In genomic region chr10:112182808-112183328, GRCh38 we compare ENCODE assay signal across 8 cellular contexts. TPM values are rescaled to one million over a fixed set of nuclear protein-coding genes. Genes with fewer than 3 reads are reported as not detected.
DNase-seq lines count a peak whose midpoint lies in the region; ATAC-seq, FAIRE-seq and TF ChIP-seq lines count a peak whose summit lies in the region.

No MANE protein-coding gene starts in this region.

- H3K9me3 ChIP-seq in DND-41 (ENCODE audit: insufficient read depth, low read length, severe bottlenecking) = no peaks in the 10 kb centered on the region
- H3K9me3 ChIP-seq in MM.1S (replicated peaks; ENCODE audit: insufficient read depth, low read length) = no peaks in the 10 kb centered on the region
- no peaks in the 10 kb centered on the region for H3K9me3 ChIP-seq in neutrophil

- peak overlapping the region; percentile 56 for H3K27ac ChIP-seq in DND-41 (ENCODE audit: low read length)
- H3K27ac ChIP-seq in MM.1S (ENCODE audit: low read length) = peak overlapping the region; percentile 38; the same call in 1 of the 2 replicates
- H3K27ac ChIP-seq in neutrophil = no peak overlapping the region

- no peaks in the 10 kb centered on the region for H3K9me2 ChIP-seq in MM.1S (replicated peaks; ENCODE audit: insufficient read depth, low read length)

- ATAC-seq in DND-41 (ENCODE audit: insufficient read depth, low read depth) = no peak
- ATAC-seq in effector memory CD8-positive, alpha-beta T cell (replicated peaks) = no peak
- no peak for ATAC-seq in GM18867 (IDR thresholded peaks at IDR 0.05; ENCODE audit: unreplicated experiment)

- TF ChIP-seq CTCF in DND-41 (IDR thresholded peaks at IDR 0.05; ENCODE audit: borderline replicate concordance, extremely low read depth, low read length, poor library complexity, severe bottlenecking) (no peak), MM.1S (IDR thresholded peaks at IDR 0.05; ENCODE audit: low read length) (no peak), neutrophil (IDR thresholded peaks at IDR 0.05) (no peak)

- peaks cover 20 to 40% of the 10 kb centered on the region in 2 donors for H3K4me1 Mint-ChIP-seq in effector memory CD8-positive, alpha-beta T cell (ENCODE audit: low read depth in 2 of 2)

- H3K27me3 Mint-ChIP-seq in effector memory CD8-positive, alpha-beta T cell = no peaks in the 10 kb centered on the region

- H4K20me1 ChIP-seq in DND-41 (ENCODE audit: insufficient read depth, low read length) = no peaks in the 10 kb centered on the region
- H4K20me1 ChIP-seq in MM.1S (ENCODE audit: insufficient read depth, low read length) = no peaks in the 10 kb centered on the region

- H3K4me3 Mint-ChIP-seq in effector memory CD8-positive, alpha-beta T cell = peak overlapping the region; percentile 91 to 95

- peak overlapping the region; percentile 84 for H2AFZ ChIP-seq in DND-41 (ENCODE audit: low read depth, low read length)
- H2AFZ ChIP-seq in MM.1S (ENCODE audit: low read length) = peak overlapping the region; percentile 89

- H3K4me1 ChIP-seq in DND-41 (ENCODE audit: insufficient read depth, low read length) (peaks cover 31% of the 10 kb centered on the region), MM.1S (ENCODE audit: low read length) (0 out of 2 replicates have a peak, but pooled peaks cover 5% of the 10 kb centered on the region), neutrophil (ENCODE audit: control insufficient read depth in 1 of 2, insufficient read depth in 1 of 2, low read depth in 1 of 2, low read length in 1 of 2) (peaks cover 10 to 13% of the 10 kb centered on the region in 2 experiments)

- H3K9me3 Mint-ChIP-seq in effector memory CD8-positive, alpha-beta T cell = peaks cover 0 to 7% of the 10 kb centered on the region in 2 donors

- H3K27ac Mint-ChIP-seq in effector memory CD8-positive, alpha-beta T cell = peak overlapping the region; percentile 98

- H3K36me3 ChIP-seq in DND-41 (ENCODE audit: insufficient read depth, low read length) (peaks cover 11% of the 10 kb centered on the region; the same call in 1 of the 2 replicates), MM.1S (replicated peaks; ENCODE audit: insufficient read depth, low read length) (no peaks in the 10 kb centered on the region), neutrophil (peaks cover 7% of the 10 kb centered on the region)

- H3K9ac ChIP-seq in DND-41 (ENCODE audit: low read depth, low read length) = peak overlapping the region; percentile 65
- peak overlapping the region; percentile 72 for H3K9ac ChIP-seq in MM.1S (ENCODE audit: low read length)

- peaks cover 22% of the 10 kb centered on the region for H3K36me3 Mint-ChIP-seq in effector memory CD8-positive, alpha-beta T cell (ENCODE audit: insufficient read depth)

- no peak for DNase-seq in DND-41
- peak; percentile 10 for DNase-seq in MM.1S
- DNase-seq in effector memory CD8-positive, alpha-beta T cell = no peak
- no peak for DNase-seq in occipital lobe (lab: John Stamatoyannopoulos, UW)
- no peak for DNase-seq in frontal cortex (ENCODE audit: low spot score in 2 of 2)
- DNase-seq in NOMO-1 (lab: John Stamatoyannopoulos, UW; ENCODE audit: unreplicated experiment in 2 of 2) = no peak

- H3K4me2 ChIP-seq in DND-41 (ENCODE audit: insufficient read depth, low read length) (peak overlapping the region; percentile 69), MM.1S (ENCODE audit: low read depth, low read length) (peak overlapping the region; percentile 95)

- H3K4me3 ChIP-seq in DND-41 (ENCODE audit: low read depth in 1 of 2, low read length in 2 of 2) = peak overlapping the region; percentile 41 to 69; a peak in 3 of 4 replicates
- H3K4me3 ChIP-seq in MM.1S (ENCODE audit: low read length) = peak overlapping the region; percentile 89
- peak overlapping the region; percentile 55 to 74 for H3K4me3 ChIP-seq in neutrophil (ENCODE audit: low read depth in 1 of 2, low read length in 1 of 2)

- H3K27me3 ChIP-seq in DND-41 (ENCODE audit: insufficient read depth, low read length, poor library complexity) (no peaks in the 10 kb centered on the region), MM.1S (replicated peaks; ENCODE audit: insufficient read depth, low read length) (no peaks in the 10 kb centered on the region), neutrophil (peaks cover 5% of the 10 kb centered on the region)

- H3K79me2 ChIP-seq in DND-41 (ENCODE audit: insufficient read depth, low read length) = peaks cover 7% of the 10 kb centered on the region
- H3K79me2 ChIP-seq in MM.1S (ENCODE audit: low read length) = no peaks in the 10 kb centered on the region

- peaks cover 9% of the 10 kb centered on the region; the same call in 1 of the 2 replicates for H3F3A ChIP-seq in MM.1S (ENCODE audit: insufficient read depth, low read length)

- no peak for FAIRE-seq in frontal cortex (lab: Jason Lieb, UNC)

RNA-seq across cellular contexts. Expression of gene GPAM, which starts 0.7 kb away (rescaled TPM):
- total RNA-seq in occipital lobe (51.3 TPM), frontal cortex (51.0 TPM)
